ENCODE assay signal across 25 cellular contexts in genomic region chr6:409370-409972, GRCh38. TPM values are rescaled to one million over a fixed set of nuclear protein-coding genes. Genes with fewer than 3 reads are reported as not detected.
DNase-seq lines count a peak whose midpoint lies in the region; ATAC-seq and TF ChIP-seq lines count a peak whose summit lies in the region.
"Had no signal": no experiment of that assay in that cellular context is flagged by ENCODE, and none has a peak within 500 bp of the region (broad histone marks: within the 10 kb centered on the region; RNA-seq: fewer than 3 reads in every experiment).

No MANE protein-coding gene starts in this region.

- in situ Hi-C loops in GM18951 (cut with MboI; ENCODE audit: low sequenced_read_pairs, unreplicated experiment), result no loop called here

- H3K27me3 Mint-ChIP-seq in activated naive CD4-positive, alpha-beta T cell treated with anti-CD3 and anti-CD28 coated beads, Interleukin-2, amount 10 ng/mL, durations not matched to agents 7 days and 5 days, result no peaks in the 10 kb centered on the region
- no peaks in the 10 kb centered on the region for H3K27me3 Mint-ChIP-seq in activated T-helper 17 cell treated with anti-CD3 and anti-CD28 coated beads, Interleukin-2, amount 50 U/mL, for 72 hours
- no peaks in the 10 kb centered on the region for H3K27me3 Mint-ChIP-seq in stimulated activated naive CD8-positive, alpha-beta T cell treated with anti-CD3 and anti-CD28 coated beads, Interleukin-15, amount 100 ng/mL, for 72 hours
- H3K27me3 Mint-ChIP-seq: activated CD4-positive, alpha-beta T cell treated with anti-CD3 and anti-CD28 coated beads, Interleukin-2, amount 10 ng/mL, durations not matched to agents 7 days and 5 days; natural killer cell treated with Interleukin-12 subunit alpha and Interleukin-12 subunit beta and Interleukin-15 and Interleukin-18, amount 100 ng/mL, for 72 hours had no signal

- peak; percentile 57 for TF ChIP-seq POLR2A in GM18951 (IDR thresholded peaks at IDR 0.05; ENCODE audit: extremely low read depth, insufficient read depth, insufficient read length)

- peak overlapping the region; percentile 55 for H3K27ac Mint-ChIP-seq in activated naive CD4-positive, alpha-beta T cell treated with anti-CD3 and anti-CD28 coated beads, Interleukin-2, amount 10 ng/mL, durations not matched to agents 7 days and 5 days
- peak overlapping the region; percentile 85 for H3K27ac Mint-ChIP-seq in activated T-helper 17 cell treated with anti-CD3 and anti-CD28 coated beads, Interleukin-2, amount 50 U/mL, for 72 hours
- H3K27ac Mint-ChIP-seq in stimulated activated naive CD8-positive, alpha-beta T cell treated with anti-CD3 and anti-CD28 coated beads, Interleukin-15, amount 100 ng/mL, for 72 hours, result peak overlapping the region; percentile 70 to 92
- H3K27ac Mint-ChIP-seq: activated CD4-positive, alpha-beta T cell treated with anti-CD3 and anti-CD28 coated beads, Interleukin-2, amount 10 ng/mL, durations not matched to agents 7 days and 5 days had no signal

- peaks cover 10% of the 10 kb centered on the region for H3K9me3 Mint-ChIP-seq in activated naive CD4-positive, alpha-beta T cell treated with anti-CD3 and anti-CD28 coated beads, Interleukin-2, amount 10 ng/mL, durations not matched to agents 7 days and 5 days
- no peaks in the 10 kb centered on the region for H3K9me3 Mint-ChIP-seq in activated T-helper 17 cell treated with anti-CD3 and anti-CD28 coated beads, Interleukin-2, amount 50 U/mL, for 72 hours
- peaks cover 1 to 3% of the 10 kb centered on the region in 2 donors for H3K9me3 Mint-ChIP-seq in stimulated activated naive CD8-positive, alpha-beta T cell treated with anti-CD3 and anti-CD28 coated beads, Interleukin-15, amount 100 ng/mL, for 72 hours
- H3K9me3 Mint-ChIP-seq: natural killer cell treated with Interleukin-12 subunit alpha and Interleukin-12 subunit beta and Interleukin-15 and Interleukin-18, amount 100 ng/mL, for 72 hours had no signal

- ATAC-seq in activated T-helper 17 cell treated with anti-CD3 and anti-CD28 coated beads, Interleukin-2, amount 50 U/mL, for 72 hours (replicated peaks), result peak; percentile 23
- ATAC-seq in stimulated activated naive CD8-positive, alpha-beta T cell treated with anti-CD3 and anti-CD28 coated beads, Interleukin-15, amount 100 ng/mL, for 72 hours, result no peak
- ATAC-seq: natural killer cell treated with Interleukin-12 subunit alpha and Interleukin-12 subunit beta and Interleukin-15 and Interleukin-18, amount 100 ng/mL, for 72 hours had no signal

- peaks cover 91% of the 10 kb centered on the region for H3K36me3 Mint-ChIP-seq in activated naive CD4-positive, alpha-beta T cell treated with anti-CD3 and anti-CD28 coated beads, Interleukin-2, amount 10 ng/mL, durations not matched to agents 7 days and 5 days
- peaks cover 76% of the 10 kb centered on the region for H3K36me3 Mint-ChIP-seq in activated T-helper 17 cell treated with anti-CD3 and anti-CD28 coated beads, Interleukin-2, amount 50 U/mL, for 72 hours (ENCODE audit: low read depth)

- CTCF ChIA-PET in activated naive CD4-positive, alpha-beta T cell treated with anti-CD3 and anti-CD28 coated beads, Interleukin-2, amount 10 ng/mL, durations not matched to agents 7 days and 5 days (lab: Charles Lee), result interaction anchor here (0.6 to 2.7 kb wide), 10 partner anchors 12 to 987 kb away, joined by 3 to 10 read pairs (median 4); no protein-coding TSS in a partner anchor

- H3K4me1 Mint-ChIP-seq in activated naive CD4-positive, alpha-beta T cell treated with anti-CD3 and anti-CD28 coated beads, Interleukin-2, amount 10 ng/mL, durations not matched to agents 7 days and 5 days, result peaks cover 85% of the 10 kb centered on the region
- peaks cover 27% of the 10 kb centered on the region for H3K4me1 Mint-ChIP-seq in activated T-helper 17 cell treated with anti-CD3 and anti-CD28 coated beads, Interleukin-2, amount 50 U/mL, for 72 hours
- H3K4me1 Mint-ChIP-seq in stimulated activated naive CD8-positive, alpha-beta T cell treated with anti-CD3 and anti-CD28 coated beads, Interleukin-15, amount 100 ng/mL, for 72 hours, result peaks cover 82% of the 10 kb centered on the region

- no peak overlapping the region for H3K4me3 Mint-ChIP-seq in activated naive CD4-positive, alpha-beta T cell treated with anti-CD3 and anti-CD28 coated beads, Interleukin-2, amount 10 ng/mL, durations not matched to agents 7 days and 5 days
- no peak overlapping the region for H3K4me3 Mint-ChIP-seq in activated T-helper 17 cell treated with anti-CD3 and anti-CD28 coated beads, Interleukin-2, amount 50 U/mL, for 72 hours
- no peak overlapping the region for H3K4me3 Mint-ChIP-seq in stimulated activated naive CD8-positive, alpha-beta T cell treated with anti-CD3 and anti-CD28 coated beads, Interleukin-15, amount 100 ng/mL, for 72 hours
- H3K4me3 Mint-ChIP-seq: activated CD4-positive, alpha-beta T cell treated with anti-CD3 and anti-CD28 coated beads, Interleukin-2, amount 10 ng/mL, durations not matched to agents 7 days and 5 days; immature natural killer cell; natural killer cell treated with Interleukin-12 subunit alpha and Interleukin-12 subunit beta and Interleukin-15 and Interleukin-18, amount 100 ng/mL, for 72 hours had no signal

- DNase-seq in activated naive CD4-positive, alpha-beta T cell treated with anti-CD3 and anti-CD28 coated beads, Interleukin-2, amount 10 ng/mL, durations not matched to agents 7 days and 5 days, result no peak
- DNase-seq in activated naive CD4-positive, alpha-beta T cell treated with Interleukin-2 at 50 U/mL for 16 hours, result no peak
- no peak for DNase-seq in stimulated activated naive CD8-positive, alpha-beta T cell treated with anti-CD3 and anti-CD28 coated beads, Interleukin-15, amount 100 ng/mL, for 72 hours
- no peak for DNase-seq in glomerular visceral epithelial cell (ENCODE audit: extremely low spot score)
- no peak for DNase-seq in iPS-NIHi7 (ENCODE audit: extremely low spot score)
- DNase-seq: activated CD4-positive, alpha-beta T cell treated with anti-CD3 and anti-CD28 coated beads, Interleukin-2, amount 10 ng/mL, durations not matched to agents 7 days and 5 days; aorta; C1 segment of cervical spinal cord; effector CD8-positive, alpha-beta T cell; hypothalamus; left cardiac atrium; mucosa of descending colon; NCI-H1092 treated with DMSO at 0.1 percent for 48 hours; NCI-H446 treated with DMSO at 0.1 percent for 48 hours; sigmoid colon; stimulated activated CD4-positive, alpha-beta T cell treated with anti-CD3 and anti-CD28 coated beads, Interleukin-12 subunit alpha, Interleukin-12 subunit beta, amount 100 ng/mL, for 4 hours; stimulated activated CD4-positive, alpha-beta T cell treated with anti-CD3 and anti-CD28 coated beads, Interleukin-2, amount 100 ng/mL, for 48 hours; T1000; upper lobe of right lung had no signal

RNA-seq across cellular contexts. Expression of gene IRF4, which starts 17.9 kb away (rescaled TPM):
- 100 to 1,000 TPM; 477 to 704 TPM for total RNA-seq in activated T-helper 17 cell treated with anti-CD3 and anti-CD28 coated beads, Interleukin-2, amount 50 U/mL, for 72 hours
- total RNA-seq: bronchial epithelial cell, lung microvascular endothelial cell had no signal
